In the genomic region with DNA sequence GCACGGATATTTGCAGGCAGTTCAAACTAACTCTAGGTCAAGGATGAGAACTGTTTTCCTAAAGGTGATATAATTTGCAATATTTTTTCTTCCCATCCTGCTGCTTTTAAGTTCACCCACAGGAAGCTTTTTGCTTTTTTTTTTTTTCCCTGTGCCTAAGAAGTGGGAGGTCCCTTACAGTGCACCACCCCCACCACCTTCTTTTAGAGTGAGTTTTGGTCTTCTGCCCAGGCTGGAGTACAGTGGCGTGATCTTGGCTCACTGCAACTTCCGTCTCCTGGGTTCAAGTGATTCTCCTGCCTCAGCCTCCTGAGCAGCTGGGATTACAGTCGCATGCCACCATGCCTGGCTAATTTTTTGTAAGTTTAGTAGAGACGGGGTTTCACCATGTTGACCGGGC, we compare ENCODE assay signal across 1 cellular context.
TF ChIP-seq lines count a peak whose summit lies in the region.

No MANE protein-coding gene starts in this region.

TF ChIP-seq in H1, 55 proteins besides CTCF, POLR2A, EP300 and RAD21:
- no peak for TF ChIP-seq TEAD4 (IDR thresholded peaks at IDR 0.05; ENCODE audit: low read depth, low read length)
- TF ChIP-seq HDAC2 (IDR thresholded peaks at IDR 0.05; ENCODE audit: borderline replicate concordance in 1 of 2, low read depth in 2 of 2, low read length in 2 of 2): no peak
- TF ChIP-seq, protein P1, sequence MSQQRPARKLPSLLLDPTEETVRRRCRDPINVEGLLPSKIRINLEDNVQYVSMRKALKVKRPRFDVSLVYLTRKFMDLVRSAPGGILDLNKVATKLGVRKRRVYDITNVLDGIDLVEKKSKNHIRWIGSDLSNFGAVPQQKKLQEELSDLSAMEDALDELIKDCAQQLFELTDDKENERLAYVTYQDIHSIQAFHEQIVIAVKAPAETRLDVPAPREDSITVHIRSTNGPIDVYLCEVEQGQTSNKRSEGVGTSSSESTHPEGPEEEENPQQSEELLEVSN (IDR thresholded peaks at IDR 0.05): no peak
- no peak for TF ChIP-seq SP1 (IDR thresholded peaks at IDR 0.05; ENCODE audit: low read depth, low read length)
- no peak for TF ChIP-seq ZNF274 (IDR thresholded peaks at IDR 0.05; ENCODE audit: borderline replicate concordance, extremely low read depth, low read length)
- no peak for TF ChIP-seq SIN3A (conservative IDR thresholded peaks at IDR 0.05 in 1 of 2, IDR thresholded peaks at IDR 0.05 in 1 of 2; ENCODE audit: low read depth in 1 of 2, low read length in 2 of 2)
- TF ChIP-seq BACH1 (IDR thresholded peaks at IDR 0.05; ENCODE audit: low read length): no peak
- no peak for TF ChIP-seq CEBPB (IDR thresholded peaks at IDR 0.05; ENCODE audit: low read depth, low read length)
- TF ChIP-seq KDM5A (IDR thresholded peaks at IDR 0.05; ENCODE audit: low read length): no peak
- no peak for TF ChIP-seq USF2 (IDR thresholded peaks at IDR 0.05; ENCODE audit: low read length)
- TF ChIP-seq, protein P2, sequence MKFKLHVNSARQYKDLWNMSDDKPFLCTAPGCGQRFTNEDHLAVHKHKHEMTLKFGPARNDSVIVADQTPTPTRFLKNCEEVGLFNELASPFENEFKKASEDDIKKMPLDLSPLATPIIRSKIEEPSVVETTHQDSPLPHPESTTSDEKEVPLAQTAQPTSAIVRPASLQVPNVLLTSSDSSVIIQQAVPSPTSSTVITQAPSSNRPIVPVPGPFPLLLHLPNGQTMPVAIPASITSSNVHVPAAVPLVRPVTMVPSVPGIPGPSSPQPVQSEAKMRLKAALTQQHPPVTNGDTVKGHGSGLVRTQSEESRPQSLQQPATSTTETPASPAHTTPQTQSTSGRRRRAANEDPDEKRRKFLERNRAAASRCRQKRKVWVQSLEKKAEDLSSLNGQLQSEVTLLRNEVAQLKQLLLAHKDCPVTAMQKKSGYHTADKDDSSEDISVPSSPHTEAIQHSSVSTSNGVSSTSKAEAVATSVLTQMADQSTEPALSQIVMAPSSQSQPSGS (IDR thresholded peaks at IDR 0.05; ENCODE audit: low read length): no peak
- no peak for TF ChIP-seq EZH2 (IDR thresholded peaks at IDR 0.05; ENCODE audit: low read depth, low read length, severe bottlenecking)
- TF ChIP-seq SAP30 (IDR thresholded peaks at IDR 0.05; ENCODE audit: insufficient read depth, insufficient replicate concordance, low read length): no peak
- TF ChIP-seq RXRA (IDR thresholded peaks at IDR 0.05; ENCODE audit: insufficient read depth, low read depth, low read length): no peak
- TF ChIP-seq SIX5 (IDR thresholded peaks at IDR 0.05; ENCODE audit: low read depth, low read length): no peak
